9 cellular contexts compared by ENCODE assay signal in the genomic region with DNA sequence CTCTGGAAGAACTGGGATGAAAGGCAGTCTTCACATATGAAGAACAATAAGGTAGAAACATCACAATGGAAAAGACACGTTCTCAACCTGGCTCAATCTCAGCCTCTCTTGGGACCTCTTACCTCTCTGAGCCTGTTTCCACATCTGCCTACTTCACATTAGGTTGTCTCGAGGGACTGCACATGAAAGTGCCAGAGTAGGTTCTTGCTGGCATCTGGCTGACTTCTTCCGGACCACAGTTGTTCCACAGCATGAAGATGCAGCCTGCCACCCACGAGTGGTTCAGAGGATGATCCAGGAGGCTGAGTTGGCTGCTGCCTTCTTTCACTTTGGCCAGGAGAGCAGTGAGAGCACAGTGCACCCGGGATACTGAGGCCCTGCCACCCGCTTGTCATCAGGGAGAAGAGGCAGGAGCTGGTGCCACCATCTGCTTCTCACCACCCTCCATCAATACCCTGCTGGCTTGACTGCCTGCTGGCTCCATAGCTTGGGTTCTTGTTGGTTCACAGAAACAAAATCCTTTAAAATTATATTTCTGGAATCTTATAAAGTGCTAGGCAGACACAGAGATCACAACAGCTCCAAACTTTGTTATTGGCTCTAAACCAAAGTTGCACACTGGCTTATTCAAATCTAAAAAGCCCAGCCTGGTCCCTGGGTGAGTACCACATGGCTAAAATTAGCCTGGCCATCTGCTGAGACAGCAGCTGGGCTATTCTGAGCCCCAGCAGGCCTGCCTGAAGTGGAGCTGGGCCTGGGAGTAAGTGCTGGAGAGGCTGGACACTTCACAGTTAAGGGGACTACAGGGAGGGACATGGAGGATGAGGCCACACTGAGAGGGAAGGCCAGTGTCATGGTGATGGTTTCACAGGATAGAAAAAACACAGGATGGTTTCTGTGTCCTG. TPM values are rescaled to one million over a fixed set of nuclear protein-coding genes. Genes with fewer than 3 reads are reported as not detected.
DNase-seq lines count a peak whose midpoint lies in the region; TF ChIP-seq lines count a peak whose summit lies in the region.
"Had no signal": no experiment of that assay in that cellular context is flagged by ENCODE, and none has a peak within 500 bp of the region (broad histone marks: within the 10 kb centered on the region; RNA-seq: fewer than 3 reads in every experiment).

No MANE protein-coding gene starts in this region.

- H3K36me3 ChIP-seq in Karpas-422 (ENCODE audit: insufficient read depth, low read length) (peaks cover 49% of the 10 kb centered on the region), A673 (ENCODE audit: insufficient read depth, low read length, poor library complexity, severe bottlenecking) (peaks cover 25% of the 10 kb centered on the region), mammary epithelial cell (ENCODE audit: insufficient read depth, low read length) (no peaks in the 10 kb centered on the region)

- H3K4me1 ChIP-seq in Karpas-422 (ENCODE audit: low read length), result peaks cover 99% of the 10 kb centered on the region
- H3K4me1 ChIP-seq in A673 (ENCODE audit: insufficient read depth, low read length, poor library complexity, severe bottlenecking), result no peaks in the 10 kb centered on the region
- H3K4me1 ChIP-seq in mammary epithelial cell (ENCODE audit: insufficient read depth, low read length), result no peaks in the 10 kb centered on the region

- in situ Hi-C loops in mammary epithelial cell (cut with MboI; ENCODE audit: low sequenced_read_pairs in 2 of 2), result no loop called here

- H4K20me1 ChIP-seq in Karpas-422 (ENCODE audit: insufficient read depth, low read depth, low read length), result no peaks in the 10 kb centered on the region
- no peaks in the 10 kb centered on the region for H4K20me1 ChIP-seq in mammary epithelial cell (ENCODE audit: insufficient read depth, low read length)

- H3K27ac ChIP-seq in Karpas-422 (ENCODE audit: low read length) (peak overlapping the region; percentile 99), cingulate gyrus (ENCODE audit: low read depth, low read length) (peak overlapping the region; percentile 47), A673 (ENCODE audit: low read depth, low read length, poor library complexity, severe bottlenecking) (no peak overlapping the region), mammary epithelial cell (ENCODE audit: insufficient read depth, low read depth, low read length) (no peak overlapping the region)

- intact Hi-C loops in A673 (cut with micrococcal nuclease; ENCODE audit: unreplicated experiment) (no loop called here), mammary epithelial cell (cut with micrococcal nuclease) (no loop called here)

- POLR2A ChIA-PET in A673 (lab: Charles Lee; ENCODE audit: low non-redundant PET), result no interaction called here
- POLR2A ChIA-PET in GM10248 (lab: Yijun Ruan, JAX), result no interaction called here

- H3K9me2 ChIP-seq in Karpas-422 (replicated peaks; ENCODE audit: insufficient read depth, low read length), result no peaks in the 10 kb centered on the region

- H3K9ac ChIP-seq in Karpas-422 (ENCODE audit: low read length) (peak overlapping the region; percentile 73), mammary epithelial cell (ENCODE audit: insufficient read depth, low read length) (no peak overlapping the region)

- 89% methylated on average over 6 of the region's 6 CpGs for WGBS in mammary epithelial cell (ENCODE audit: low coverage, missing lambda C conversion rate)

- dilution Hi-C loops in mammary epithelial cell (cut with HindIII; ENCODE audit: low sequenced_read_pairs), result no loop called here

- no peaks in the 10 kb centered on the region; the same call in 1 of the 2 replicates for H3K79me2 ChIP-seq in Karpas-422 (ENCODE audit: low read length)
- no peaks in the 10 kb centered on the region for H3K79me2 ChIP-seq in mammary epithelial cell (ENCODE audit: insufficient read depth, low read length)

- H2AFZ ChIP-seq in Karpas-422 (ENCODE audit: low read length), result no peak overlapping the region
- H2AFZ ChIP-seq in mammary epithelial cell (ENCODE audit: low read depth, low read length), result no peak overlapping the region

- TF ChIP-seq CTCF in A673 (conservative IDR thresholded peaks at IDR 0.05; ENCODE audit: low read depth, low read length) (no peak), GM10248 (IDR thresholded peaks at IDR 0.05; ENCODE audit: control extremely low read depth, extremely low read depth, low read depth, missing control alignments) (no peak), mammary epithelial cell (conservative IDR thresholded peaks at IDR 0.05 in 1 of 2, IDR thresholded peaks at IDR 0.05 in 1 of 2; ENCODE audit: extremely low read depth in 1 of 2, insufficient read depth in 1 of 2, low read depth in 1 of 2, low read length in 2 of 2) (no peak)

- H3K27me3 ChIP-seq in Karpas-422 (ENCODE audit: low read length) (no peaks in the 10 kb centered on the region), A673 (replicated peaks; ENCODE audit: insufficient read depth, low read depth, low read length, poor library complexity) (no peaks in the 10 kb centered on the region), mammary epithelial cell (ENCODE audit: insufficient read depth, low read length) (no peaks in the 10 kb centered on the region)

- H3K9me3 ChIP-seq in Karpas-422 (ENCODE audit: low read length), result no peaks in the 10 kb centered on the region
- no peaks in the 10 kb centered on the region for H3K9me3 ChIP-seq in A673 (ENCODE audit: low read depth, low read length, poor library complexity, severe bottlenecking)
- no peaks in the 10 kb centered on the region for H3K9me3 ChIP-seq in mammary epithelial cell (replicated peaks; ENCODE audit: insufficient read depth, low read length)

- peak overlapping the region; percentile 71 for H3K4me2 ChIP-seq in Karpas-422 (ENCODE audit: low read depth, low read length, poor library complexity, severe bottlenecking)
- no peak overlapping the region for H3K4me2 ChIP-seq in mammary epithelial cell (ENCODE audit: insufficient read depth, low read depth, low read length)

- H3K4me3 ChIP-seq in Karpas-422 (ENCODE audit: low read length), result peak overlapping the region; percentile 54
- H3K4me3 ChIP-seq in A673 (ENCODE audit: low read depth, low read length, poor library complexity, severe bottlenecking), result no peak overlapping the region
- H3K4me3 ChIP-seq in mammary epithelial cell (replicated peaks in 1 of 3; ENCODE audit: insufficient read depth in 1 of 3, low read depth in 2 of 3, low read length in 3 of 3), result no peak overlapping the region

- CTCF ChIA-PET in A673 (lab: Charles Lee), result no interaction called here
- CTCF ChIA-PET in GM10248 (lab: Yijun Ruan, JAX), result interaction anchor here (1.0 to 1.6 kb wide), 6 partner anchors 18 to 230 kb away, joined by 3 to 6 read pairs (median 4); a partner anchor contains a TSS
- CTCF ChIA-PET in mammary epithelial cell (lab: Charles Lee; ENCODE audit: low non-redundant PET), result no interaction called here

- DNase-seq in activated effector memory CD4-positive, alpha-beta T cell treated with anti-CD3 and anti-CD28 coated beads, Interleukin-2, amount 50 U/mL, for 16 hours, result peak; percentile 45
- no peak for DNase-seq in activated effector memory CD4-positive, alpha-beta T cell treated with Interleukin-2 at 50 U/mL for 16 hours
- peak; percentile 96 for DNase-seq in Karpas-422
- DNase-seq in stromal cell of bone marrow (ENCODE audit: low read depth), result peak; percentile 2
- no peak for DNase-seq in A673 (ENCODE audit: low spot score)
- DNase-seq in GM10248 (ENCODE audit: extremely low spot score), result no peak
- DNase-seq in mammary epithelial cell, result no peak
- DNase-seq: NCI-H1930 had no signal

- no TSS peak for BruUV-seq in A673 (replicated peaks; lab: Mats Ljungman, UMichigan)
- BruUV-seq in mammary epithelial cell (replicated peaks; lab: Mats Ljungman, UMichigan), result no TSS peak

RNA-seq across cellular contexts. Expression of a gene that starts 47.0 kb away (rescaled TPM):
- 7.8 and 22.0 TPM in 2 replicates for total RNA-seq in Karpas-422 (2014; rRNA removed; shearing (Covaris generic); ENCODE audit: low replicate concordance)
- 20.2 and 20.7 TPM in 2 replicates for total RNA-seq in A673 (2021)
- 1 to 10 TPM; 2.5 to 4.0 TPM for total RNA-seq in mammary epithelial cell
- polyA plus RNA-seq in mammary epithelial cell, result 3.0 TPM
- polyA minus RNA-seq in mammary epithelial cell, result 14.8 TPM

RNA-seq across cellular contexts. Expression of a gene that starts 52.0 kb away (rescaled TPM):
- total RNA-seq in Karpas-422 (2014; rRNA removed; shearing (Covaris generic); ENCODE audit: low replicate concordance), result 298 and 586 TPM in 2 replicates
- 263 TPM in 2 replicates for total RNA-seq in A673 (2021)
- 10 to 100 TPM; 67.7 to 80.8 TPM for total RNA-seq in mammary epithelial cell
- polyA plus RNA-seq in mammary epithelial cell, result 99.4 TPM
- 205 TPM for polyA minus RNA-seq in mammary epithelial cell

Comparison
In these comparisons a context has a peak if more than half of its experiments do, and no peak if none do; other contexts are left out.
1. DNase-seq: peak in activated effector memory CD4-positive, alpha-beta T cell treated with anti-CD3 and anti-CD28 coated beads, Interleukin-2, amount 50 U/mL, for 16 hours (single experiment), Karpas-422 (single experiment) and stromal cell of bone marrow (single experiment); none in activated effector memory CD4-positive, alpha-beta T cell treated with Interleukin-2 at 50 U/mL for 16 hours (single experiment), A673 (single experiment), GM10248 (single experiment) and mammary epithelial cell (single experiment).
2. H3K27ac ChIP-seq: peak in Karpas-422 (single experiment) and cingulate gyrus (single experiment); none in A673 (single experiment) and mammary epithelial cell (single experiment).